Comparison of ENCODE assay signal across 12 cellular contexts in the genomic region with DNA sequence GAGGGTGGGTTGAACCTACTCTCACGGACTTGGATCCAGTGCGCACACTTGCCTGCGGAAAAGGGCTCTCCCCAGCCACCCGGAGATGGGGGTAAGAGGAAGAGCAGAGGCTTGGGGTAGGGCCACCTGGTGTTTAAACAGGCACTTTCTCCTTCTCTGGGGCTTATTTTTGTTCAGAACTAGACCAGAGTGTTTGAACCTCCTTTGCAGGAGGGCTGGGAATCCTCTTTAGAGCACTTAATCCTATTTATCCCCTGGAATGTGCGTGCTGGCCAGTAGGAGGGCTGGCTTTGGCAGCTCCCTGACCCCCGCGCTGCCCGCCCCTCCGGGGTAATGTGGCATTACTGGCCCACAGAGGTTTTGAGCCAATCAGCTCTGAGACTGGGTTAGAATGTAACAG. TPM values are rescaled to one million over a fixed set of nuclear protein-coding genes. Genes with fewer than 3 reads are reported as not detected.
DNase-seq lines count a peak whose midpoint lies in the region; ATAC-seq and TF ChIP-seq lines count a peak whose summit lies in the region.
"Had no signal": no experiment of that assay in that cellular context is flagged by ENCODE, and none has a peak within 500 bp of the region (broad histone marks: within the 10 kb centered on the region; RNA-seq: fewer than 3 reads in every experiment).

No MANE protein-coding gene starts in this region.

- H3K9me3 ChIP-seq in heart right ventricle (no peaks in the 10 kb centered on the region), WERI-Rb-1 (ENCODE audit: severe bottlenecking) (no peaks in the 10 kb centered on the region)

- peak overlapping the region; percentile 82 for H3K4me3 Mint-ChIP-seq in type B pancreatic cell

- peak overlapping the region; percentile 40 for H3K27ac Mint-ChIP-seq in type B pancreatic cell

- peak in 1 of 9 donors; percentile 23 for TF ChIP-seq CTCF in heart right ventricle (IDR thresholded peaks at IDR 0.05)
- TF ChIP-seq CTCF in WERI-Rb-1 (IDR thresholded peaks at IDR 0.05; ENCODE audit: low read depth, low read length), result no peak
- peak; percentile 42 for TF ChIP-seq CTCF in type B pancreatic cell (conservative IDR thresholded peaks at IDR 0.05)
- no peak for TF ChIP-seq CTCF in GM10266 (IDR thresholded peaks at IDR 0.05; ENCODE audit: control insufficient read depth, insufficient read depth, low read depth, missing control alignments)

- H3K27me3 ChIP-seq in heart right ventricle (peaks cover 0 to 33% (median 8%) of the 10 kb centered on the region in 7 donors), WERI-Rb-1 (ENCODE audit: insufficient read depth, low read depth, severe bottlenecking) (peaks cover 16% of the 10 kb centered on the region)

- peaks cover 19% of the 10 kb centered on the region for H3K27me3 Mint-ChIP-seq in type B pancreatic cell

- DNase-seq in heart right ventricle, result no peak
- no peak for DNase-seq in cardiac septum (ENCODE audit: low spot score)
- DNase-seq in WERI-Rb-1, result peak; percentile 97
- peak; percentile 41 for DNase-seq in iPS-NIHi7 (ENCODE audit: extremely low spot score)
- no peak for DNase-seq in type B pancreatic cell (ENCODE audit: extremely low spot score, unreplicated experiment)
- no peak for DNase-seq in GM10266 (ENCODE audit: extremely low spot score)
- no peak for DNase-seq in inferior parietal cortex (ENCODE audit: extremely low spot score)
- DNase-seq in caudate nucleus (lab: John Stamatoyannopoulos, UW), result no peak
- DNase-seq: C1 segment of cervical spinal cord, NCI-H1048, PC-9 had no signal

- ATAC-seq in heart right ventricle, result no peak

- peak overlapping the region in 9 of 10 donors; percentile 17 to 90 (median 81) for H3K27ac ChIP-seq in heart right ventricle
- no peak overlapping the region; the same call in 1 of the 2 replicates for H3K27ac ChIP-seq in WERI-Rb-1
- H3K27ac ChIP-seq in caudate nucleus (ENCODE audit: low read depth, low read length), result no peak overlapping the region
- H3K27ac ChIP-seq: PC-9 had no signal

- peaks cover 4 to 34% (median 29%) of the 10 kb centered on the region in 9 donors for H3K4me1 ChIP-seq in heart right ventricle

- H3K4me3 ChIP-seq in heart right ventricle (peak overlapping the region in 6 of 10 donors; percentile 77 to 92 (median 86)), WERI-Rb-1 (ENCODE audit: low read depth, low read length) (no peak overlapping the region)
- H3K4me3 ChIP-seq: PC-9 had no signal

- 39 to 43% methylated on average over 9 of the region's 9 CpGs for WGBS in heart right ventricle, 2 donors

- peaks cover 3% of the 10 kb centered on the region for H3K36me3 Mint-ChIP-seq in type B pancreatic cell

- H3K36me3 ChIP-seq in heart right ventricle (no peaks in the 10 kb centered on the region), WERI-Rb-1 (no peaks in the 10 kb centered on the region)

- peaks cover 16% of the 10 kb centered on the region for H3K4me1 Mint-ChIP-seq in type B pancreatic cell (ENCODE audit: unreplicated experiment)

- intact Hi-C loops in heart right ventricle (cut with DNase I), result loop anchor here in 1 of 10 donors (2.0 kb wide), 1 partner anchor 13 kb away; a partner anchor contains a TSS
- intact Hi-C loops in cardiac septum (cut with DNase I), result no loop called here

- no peaks in the 10 kb centered on the region for H3K9me3 Mint-ChIP-seq in type B pancreatic cell

RNA-seq across cellular contexts. Expression of a gene that starts 2.0 kb away (rescaled TPM):
- total RNA-seq in heart right ventricle (10 to 100 TPM in 1 of 10 donors, 1 to 10 TPM in 9; 1.7 to 13.5 (median 4.8) TPM), cardiac septum (1.5 TPM), type B pancreatic cell (ENCODE audit: low replicate concordance) (1.4 TPM in 2 replicates)
- 1 to 10 TPM in 1 of 2 donors, under 1 TPM in 1; 0.43 to 2.6 TPM for polyA plus RNA-seq in heart right ventricle

RNA-seq across cellular contexts. Expression of a gene that starts 2.7 kb away (rescaled TPM):
- total RNA-seq in heart right ventricle, result 10 to 100 TPM; 16.6 to 24.5 (median 20.0) TPM
- polyA plus RNA-seq in heart right ventricle, result 10 to 100 TPM in 1 of 2 donors, 1 to 10 TPM in 1; 7.6 to 10.1 TPM
- total RNA-seq in cardiac septum, result 24.7 TPM
- total RNA-seq in type B pancreatic cell (ENCODE audit: low replicate concordance), result 37.0 and 40.2 TPM in 2 replicates

RNA-seq across cellular contexts. Expression of a gene that starts 14.0 kb away (rescaled TPM):
- total RNA-seq in heart right ventricle (10 to 100 TPM; 16.1 to 27.7 (median 20.5) TPM), cardiac septum (15.3 TPM), type B pancreatic cell (ENCODE audit: low replicate concordance) (10.8 and 17.1 TPM in 2 replicates)
- polyA plus RNA-seq in heart right ventricle, result 10 to 100 TPM in 1 of 2 donors, 1 to 10 TPM in 1; 9.1 to 10.0 TPM

RNA-seq across cellular contexts. Expression of a gene that starts 41.9 kb away (rescaled TPM):
- total RNA-seq in heart right ventricle (under 1 TPM in 5 of 10 donors, not detected in 5; 0.07 to 0.47 (median 0.13) TPM), cardiac septum (0.16 TPM), type B pancreatic cell (ENCODE audit: low replicate concordance) (0.24 TPM in 2 replicates)
- polyA plus RNA-seq in heart right ventricle, result under 1 TPM in 1 of 2 donors, not detected in 1; 0.06 TPM
- total RNA-seq: astrocyte had no signal

Comparison
In these comparisons a context has a peak if more than half of its experiments do, and no peak if none do; other contexts are left out.
1. DNase-seq: peak in WERI-Rb-1 (single experiment) and iPS-NIHi7 (single experiment); none in heart right ventricle (0 of 2), cardiac septum (single experiment), type B pancreatic cell (single experiment), GM10266 (single experiment), inferior parietal cortex (single experiment) and caudate nucleus (0 of 61).
2. H3K27ac ChIP-seq: peak in heart right ventricle (9 of 10); none in WERI-Rb-1 (single experiment) and caudate nucleus (single experiment).